Comparison of ENCODE assay signal across 22 cellular contexts in genomic region chrX:70175338-70175737, GRCh38. TPM values are rescaled to one million over a fixed set of nuclear protein-coding genes. Genes with fewer than 3 reads are reported as not detected.
"Had no signal": no experiment of that assay in that cellular context is flagged by ENCODE, and none has a peak within 500 bp of the region (broad histone marks: within the 10 kb centered on the region; RNA-seq: fewer than 3 reads in every experiment).

No MANE protein-coding gene starts in this region.

- H3K27ac Mint-ChIP-seq: activated CD8-positive, alpha-beta T cell treated with anti-CD3 and anti-CD28 coated beads, Interleukin-2, amount 10 ng/mL, durations not matched to agents 7 days and 5 days; activated naive CD4-positive, alpha-beta T cell treated with anti-CD3 and anti-CD28 coated beads for 36 hours; activated T-cell treated with anti-CD3 and anti-CD28 coated beads, Interleukin-2, amount 50 U/mL, for 24 hours; naive thymus-derived CD8-positive, alpha-beta T cell; stimulated activated naive CD8-positive, alpha-beta T cell treated with anti-CD3 and anti-CD28 coated beads, Interleukin-15, Interleukin-2, amounts not matched to agents 100 ng/mL and 50 ng/mL, for 24 hours; type B pancreatic cell had no signal

- DNase-seq: activated CD4-positive, alpha-beta T cell treated with anti-CD3 and anti-CD28 coated beads, Interleukin-2, amount 10 ng/mL, durations not matched to agents 7 days and 5 days; activated CD8-positive, alpha-beta T cell treated with anti-CD3 and anti-CD28 coated beads, Interleukin-2, amount 10 ng/mL, durations not matched to agents 7 days and 5 days; activated naive CD4-positive, alpha-beta T cell treated with anti-CD3 and anti-CD28 coated beads for 36 hours; activated T-cell treated with anti-CD3 and anti-CD28 coated beads, Interleukin-2, amount 50 U/mL, for 24 hours; anterior cingulate cortex; caudate nucleus; dorsolateral prefrontal cortex; left cardiac atrium; naive thymus-derived CD8-positive, alpha-beta T cell; psoas muscle; right lobe of liver; small intestine; stimulated activated CD4-positive, alpha-beta T cell treated with anti-CD3 and anti-CD28 coated beads, Interleukin-15, amount 100 ng/mL, for 24 hours; stimulated activated CD4-positive, alpha-beta T cell treated with anti-CD3 and anti-CD28 coated beads, Interleukin-2, amount 100 ng/mL, for 48 hours had no signal

- H3K36me3 Mint-ChIP-seq: brain; naive thymus-derived CD8-positive, alpha-beta T cell; type B pancreatic cell had no signal

- FAIRE-seq: colon, small intestine had no signal

- H3K27me3 Mint-ChIP-seq: activated CD4-positive, alpha-beta T cell treated with anti-CD3 and anti-CD28 coated beads, Interleukin-2, amount 10 ng/mL, durations not matched to agents 7 days and 5 days; stimulated activated naive CD8-positive, alpha-beta T cell treated with anti-CD3 and anti-CD28 coated beads, Interleukin-15, Interleukin-2, amounts not matched to agents 100 ng/mL and 50 ng/mL, for 24 hours; type B pancreatic cell had no signal

- H3K9me3 Mint-ChIP-seq: activated CD4-positive, alpha-beta T cell treated with anti-CD3 and anti-CD28 coated beads, Interleukin-2, amount 10 ng/mL, durations not matched to agents 7 days and 5 days; activated naive CD4-positive, alpha-beta T cell treated with anti-CD3 and anti-CD28 coated beads for 36 hours; activated T-cell treated with anti-CD3 and anti-CD28 coated beads, Interleukin-2, amount 50 U/mL, for 24 hours; brain; naive thymus-derived CD8-positive, alpha-beta T cell; stimulated activated naive CD8-positive, alpha-beta T cell treated with anti-CD3 and anti-CD28 coated beads, Interleukin-15, Interleukin-2, amounts not matched to agents 100 ng/mL and 50 ng/mL, for 24 hours; type B pancreatic cell had no signal

- H3K4me3 Mint-ChIP-seq: activated CD4-positive, alpha-beta T cell treated with anti-CD3 and anti-CD28 coated beads, Interleukin-2, amount 10 ng/mL, durations not matched to agents 7 days and 5 days; activated CD8-positive, alpha-beta T cell treated with anti-CD3 and anti-CD28 coated beads, Interleukin-2, amount 10 ng/mL, durations not matched to agents 7 days and 5 days; activated naive CD4-positive, alpha-beta T cell treated with anti-CD3 and anti-CD28 coated beads for 36 hours; activated T-cell treated with anti-CD3 and anti-CD28 coated beads, Interleukin-2, amount 50 U/mL, for 24 hours; brain; naive thymus-derived CD8-positive, alpha-beta T cell; stimulated activated naive CD8-positive, alpha-beta T cell treated with anti-CD3 and anti-CD28 coated beads, Interleukin-15, Interleukin-2, amounts not matched to agents 100 ng/mL and 50 ng/mL, for 24 hours; type B pancreatic cell had no signal

- ATAC-seq: activated CD4-positive, CD25-positive, alpha-beta regulatory T cell treated with anti-CD3 and anti-CD28 coated beads, Interleukin-2, amount 50 U/mL, for 24 hours; activated CD8-positive, alpha-beta T cell treated with anti-CD3 and anti-CD28 coated beads, Interleukin-2, amount 10 ng/mL, durations not matched to agents 7 days and 5 days; naive thymus-derived CD8-positive, alpha-beta T cell; psoas muscle; right lobe of liver had no signal

RNA-seq across cellular contexts. Expression of gene DGAT2L6, which starts 1.9 kb away (rescaled TPM):
- total RNA-seq: activated CD4-positive, alpha-beta T cell treated with anti-CD3 and anti-CD28 coated beads, Interleukin-2, amount 10 ng/mL, durations not matched to agents 7 days and 5 days; activated CD8-positive, alpha-beta T cell treated with anti-CD3 and anti-CD28 coated beads, Interleukin-2, amount 10 ng/mL, durations not matched to agents 7 days and 5 days; activated naive CD4-positive, alpha-beta T cell treated with anti-CD3 and anti-CD28 coated beads for 36 hours; dorsolateral prefrontal cortex; glomerular endothelial cell; left cardiac atrium; mesenteric fat pad; naive thymus-derived CD8-positive, alpha-beta T cell; ovary; psoas muscle; right lobe of liver had no signal

RNA-seq across cellular contexts. Expression of gene AWAT1, which starts 59.1 kb away (rescaled TPM):
- total RNA-seq: activated CD4-positive, alpha-beta T cell treated with anti-CD3 and anti-CD28 coated beads, Interleukin-2, amount 10 ng/mL, durations not matched to agents 7 days and 5 days; activated CD8-positive, alpha-beta T cell treated with anti-CD3 and anti-CD28 coated beads, Interleukin-2, amount 10 ng/mL, durations not matched to agents 7 days and 5 days; activated naive CD4-positive, alpha-beta T cell treated with anti-CD3 and anti-CD28 coated beads for 36 hours; dorsolateral prefrontal cortex; glomerular endothelial cell; left cardiac atrium; mesenteric fat pad; naive thymus-derived CD8-positive, alpha-beta T cell; ovary; psoas muscle; right lobe of liver had no signal
